ENCODE assay signal across 8 cellular contexts in the genomic region with DNA sequence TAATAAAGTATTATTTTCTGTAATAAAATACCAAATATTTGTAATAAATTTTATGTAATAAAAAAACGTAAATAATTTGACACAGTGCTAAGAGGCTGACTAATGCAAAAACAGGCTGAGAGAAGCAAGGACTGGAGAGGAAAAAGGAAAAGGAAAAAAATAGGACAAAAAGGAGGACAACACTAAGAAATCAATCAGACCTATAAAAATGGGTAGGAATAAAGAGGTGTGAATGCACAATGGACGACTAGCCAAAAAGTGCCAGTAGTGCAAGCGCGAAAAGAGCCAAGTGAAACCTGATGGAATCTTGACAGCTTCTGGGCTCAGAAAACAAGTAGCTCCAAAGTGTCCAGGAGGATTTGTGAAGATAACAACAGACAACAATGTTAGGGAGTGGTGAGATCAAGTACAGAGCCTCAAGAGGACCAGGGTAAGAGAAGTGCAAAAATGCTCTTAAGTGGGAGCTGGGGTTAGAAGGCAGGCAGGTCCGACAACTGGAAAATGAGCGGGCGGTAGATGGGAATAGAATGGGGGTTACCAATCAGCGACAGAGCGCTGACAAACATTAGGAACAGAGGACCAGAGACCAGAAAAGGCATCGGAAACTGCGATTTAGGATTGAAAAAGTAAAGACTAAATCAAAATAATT. TPM values are rescaled to one million over a fixed set of nuclear protein-coding genes. Genes with fewer than 3 reads are reported as not detected.
A peak's percentile ranks its signal among the peaks of the same experiment; 100 is the strongest.
DNase-seq lines count a peak whose midpoint lies in the region; ATAC-seq and TF ChIP-seq lines count a peak whose summit lies in the region.

No MANE protein-coding gene starts in this region.

- peak; percentile 24 for ATAC-seq in GM23338

- H3K4me2 ChIP-seq in DOHH2 (ENCODE audit: low read length) (peak overlapping the region; percentile 95), GM23338 (peak overlapping the region; percentile 84)

- H3K4me3 Mint-ChIP-seq in GM23338, result no peak overlapping the region

- H3K27me3 Mint-ChIP-seq in GM23338 (ENCODE audit: insufficient read depth, low read depth, poor library complexity), result peaks cover 3% of the 10 kb centered on the region

- H3K9me3 ChIP-seq in DOHH2 (ENCODE audit: control insufficient read depth, insufficient read depth, low read length) (no peaks in the 10 kb centered on the region), muscle layer of duodenum (ENCODE audit: control insufficient read depth in 1 of 2, low read length in 2 of 2) (no peaks in the 10 kb centered on the region)

- H3K4me3 ChIP-seq in DOHH2 (ENCODE audit: low read length) (peak overlapping the region; percentile 92), GM23338 (peak overlapping the region; percentile 67), epithelial cell of esophagus (ENCODE audit: low read length) (peak overlapping the region; percentile 87), muscle layer of duodenum (ENCODE audit: low read depth in 1 of 2, low read length in 2 of 2) (peak overlapping the region; percentile 89)

- DNase-seq in GM23338 (ENCODE audit: low spot score), result peak; percentile 27
- DNase-seq in NCI-H748 (lab: John Stamatoyannopoulos, UW; ENCODE audit: unreplicated experiment), result peak; percentile 47
- DNase-seq in epithelial cell of esophagus (ENCODE audit: low read depth), result peak; percentile 25
- no peak for DNase-seq in GOT3 (lab: John Stamatoyannopoulos, UW)
- DNase-seq in SHP77 (lab: John Stamatoyannopoulos, UW), result no peak
- DNase-seq in activated CD4-positive, alpha-beta T cell treated with anti-CD3 and anti-CD28 coated beads for 1 hour, result no peak

- no peaks in the 10 kb centered on the region for H3K4me1 Mint-ChIP-seq in GM23338

- peaks cover 62% of the 10 kb centered on the region for H3K79me2 ChIP-seq in DOHH2 (ENCODE audit: control insufficient read depth, low read length)
- peaks cover 59% of the 10 kb centered on the region for H3K79me2 ChIP-seq in GM23338 (replicated peaks; ENCODE audit: insufficient read depth)

- H3K9me3 Mint-ChIP-seq in GM23338, result no peaks in the 10 kb centered on the region

- H3F3A ChIP-seq in DOHH2 (ENCODE audit: control insufficient read depth, insufficient read depth), result peaks cover 3% of the 10 kb centered on the region; the same call in 1 of the 2 replicates
- no peaks in the 10 kb centered on the region for H3F3A ChIP-seq in GM23338 (replicated peaks; ENCODE audit: low read depth)

- no peak overlapping the region for H3K27ac Mint-ChIP-seq in GM23338

- H3K36me3 Mint-ChIP-seq in GM23338 (ENCODE audit: low read depth), result no peaks in the 10 kb centered on the region; the same call in 2 of the 3 replicates

- H3K27ac ChIP-seq in DOHH2 (ENCODE audit: low read depth, low read length) (peak overlapping the region; percentile 66), GM23338 (ENCODE audit: low read depth) (peak overlapping the region; percentile 95; the same call in 1 of the 2 replicates), muscle layer of duodenum (ENCODE audit: low read length) (peak overlapping the region; percentile 86)

- peak overlapping the region; percentile 23; the same call in 1 of the 2 replicates for H2AFZ ChIP-seq in GM23338

- H3K4me1 ChIP-seq in DOHH2 (ENCODE audit: control insufficient read depth, low read length) (peaks cover 42% of the 10 kb centered on the region), GM23338 (ENCODE audit: insufficient read depth) (peaks cover 20% of the 10 kb centered on the region), muscle layer of duodenum (ENCODE audit: control insufficient read depth in 1 of 2, insufficient read depth in 2 of 2, low read length in 2 of 2) (peaks cover 6 to 10% of the 10 kb centered on the region in 2 donors)

- H4K20me1 ChIP-seq in DOHH2 (ENCODE audit: control insufficient read depth, insufficient read depth, low read depth, low read length), result peaks cover 15% of the 10 kb centered on the region; the same call in 1 of the 2 replicates
- peaks cover 39% of the 10 kb centered on the region for H4K20me1 ChIP-seq in GM23338 (replicated peaks; ENCODE audit: insufficient read depth)

- H3K9me2 ChIP-seq in DOHH2 (replicated peaks; ENCODE audit: control insufficient read depth, low read length), result no peaks in the 10 kb centered on the region
- H3K9me2 ChIP-seq in GM23338 (ENCODE audit: insufficient read depth), result no peaks in the 10 kb centered on the region

- TF ChIP-seq CTCF in DOHH2 (IDR thresholded peaks at IDR 0.05; ENCODE audit: low read depth, low read length, poor library complexity, severe bottlenecking) (no peak), GM23338 (conservative IDR thresholded peaks at IDR 0.05; ENCODE audit: low read depth in 2 of 2) (no peak), epithelial cell of esophagus (IDR thresholded peaks at IDR 0.05; ENCODE audit: insufficient read depth, low read depth, low read length, missing control alignments) (no peak)

- H3K36me3 ChIP-seq in DOHH2 (ENCODE audit: control insufficient read depth, low read length) (peaks cover 7% of the 10 kb centered on the region), GM23338 (ENCODE audit: insufficient read depth) (no peaks in the 10 kb centered on the region), muscle layer of duodenum (ENCODE audit: control insufficient read depth in 1 of 2, insufficient read depth in 2 of 2, low read length in 2 of 2) (no peaks in the 10 kb centered on the region)

- H3K27me3 ChIP-seq in DOHH2 (ENCODE audit: control insufficient read depth, low read length) (no peaks in the 10 kb centered on the region), GM23338 (ENCODE audit: insufficient read depth) (no peaks in the 10 kb centered on the region), muscle layer of duodenum (ENCODE audit: low read depth, low read length) (no peaks in the 10 kb centered on the region)

TF ChIP-seq in GM23338, 12 proteins besides CTCF, POLR2A, EP300 and RAD21:
- TF ChIP-seq ZNF114 (CRISPR knock-in tag; IDR thresholded peaks at IDR 0.05) (no peak), ZNF331 (CRISPR knock-in tag; IDR thresholded peaks at IDR 0.05; ENCODE audit: low read depth) (no peak), POLR2AphosphoS5 (IDR thresholded peaks at IDR 0.05; ENCODE audit: low read depth) (no peak), JUNB (IDR thresholded peaks at IDR 0.05; ENCODE audit: unreplicated experiment) (no peak), REST (IDR thresholded peaks at IDR 0.05; ENCODE audit: unreplicated experiment) (no peak), STAT1 (IDR thresholded peaks at IDR 0.05; ENCODE audit: unreplicated experiment) (no peak), EZH2 (IDR thresholded peaks at IDR 0.05; ENCODE audit: low read depth, unreplicated experiment) (no peak), NANOG (IDR thresholded peaks at IDR 0.05; ENCODE audit: borderline replicate concordance) (no peak), CREB1 (CRISPR knock-in tag; IDR thresholded peaks at IDR 0.05; ENCODE audit: low read depth) (no peak)

RNA-seq across cellular contexts. Expression of gene BRAF, which starts 1.2 kb away (rescaled TPM):
- total RNA-seq in GM23338 (2014; rRNA removed; shearing (Covaris generic)), result 36.8 and 47.0 TPM in 2 replicates
- polyA plus RNA-seq in GM23338 (2016; fragmentation: Nextera tagmentation; extraction: Ambion mirVana), result 12.3 and 14.6 TPM in 2 replicates

Comparison
In these comparisons a context has a peak if more than half of its experiments do, and no peak if none do; other contexts are left out.
1. DNase-seq: peak in GM23338 (single experiment), NCI-H748 (single experiment) and epithelial cell of esophagus (single experiment); none in GOT3 (single experiment), SHP77 (0 of 2) and activated CD4-positive, alpha-beta T cell treated with anti-CD3 and anti-CD28 coated beads for 1 hour (single experiment).
2. Peak in every context shown above with its lines, with median percentiles within 50 percentile points of each other: H3K27ac ChIP-seq and H3K4me3 ChIP-seq.